Comparison of ENCODE assay signal across 25 cellular contexts in genomic region chr3:136928240-136928639, GRCh38. TPM values are rescaled to one million over a fixed set of nuclear protein-coding genes. Genes with fewer than 3 reads are reported as not detected.
DNase-seq lines count a peak whose midpoint lies in the region; ATAC-seq lines count a peak whose summit lies in the region.
"Had no signal": no experiment of that assay in that cellular context is flagged by ENCODE, and none has a peak within 500 bp of the region (broad histone marks: within the 10 kb centered on the region; RNA-seq: fewer than 3 reads in every experiment).

No MANE protein-coding gene starts in this region.

- no peaks in the 10 kb centered on the region for H3K27me3 Mint-ChIP-seq in activated naive CD8-positive, alpha-beta T cell treated with anti-CD3 and anti-CD28 coated beads, Interleukin-2, amount 50 U/mL, for 24 hours
- no peaks in the 10 kb centered on the region for H3K27me3 Mint-ChIP-seq in activated naive CD8-positive, alpha-beta T cell treated with anti-CD3 and anti-CD28 coated beads for 36 hours
- no peaks in the 10 kb centered on the region for H3K27me3 Mint-ChIP-seq in stimulated activated naive CD8-positive, alpha-beta T cell treated with anti-CD3 and anti-CD28 coated beads, Interleukin-15, amount 100 ng/mL, for 72 hours
- H3K27me3 Mint-ChIP-seq: activated naive CD8-positive, alpha-beta T cell had no signal

- no peak overlapping the region for H3K4me3 Mint-ChIP-seq in activated naive CD8-positive, alpha-beta T cell treated with anti-CD3 and anti-CD28 coated beads, Interleukin-2, amount 50 U/mL, for 24 hours
- no peak overlapping the region for H3K4me3 Mint-ChIP-seq in activated naive CD8-positive, alpha-beta T cell treated with anti-CD3 and anti-CD28 coated beads for 36 hours
- no peak overlapping the region for H3K4me3 Mint-ChIP-seq in stimulated activated naive CD8-positive, alpha-beta T cell treated with anti-CD3 and anti-CD28 coated beads, Interleukin-15, amount 100 ng/mL, for 72 hours
- H3K4me3 Mint-ChIP-seq: activated naive CD8-positive, alpha-beta T cell had no signal

- ATAC-seq in activated naive CD8-positive, alpha-beta T cell treated with anti-CD3 and anti-CD28 coated beads, Interleukin-2, amount 50 U/mL, for 24 hours, result peak; percentile 99
- ATAC-seq in HG03378 (IDR thresholded peaks at IDR 0.05; ENCODE audit: unreplicated experiment) (peak; percentile 52), GM18907 (IDR thresholded peaks at IDR 0.05; ENCODE audit: unreplicated experiment) (no peak)
- peak; percentile 94 for ATAC-seq in stimulated activated naive CD8-positive, alpha-beta T cell treated with anti-CD3 and anti-CD28 coated beads, Interleukin-15, amount 100 ng/mL, for 72 hours

- H3K36me3 Mint-ChIP-seq in activated naive CD8-positive, alpha-beta T cell treated with anti-CD3 and anti-CD28 coated beads, Interleukin-2, amount 50 U/mL, for 24 hours (ENCODE audit: low read depth), result peaks cover 20% of the 10 kb centered on the region
- H3K36me3 Mint-ChIP-seq in activated naive CD8-positive, alpha-beta T cell treated with anti-CD3 and anti-CD28 coated beads for 36 hours, result peaks cover 27% of the 10 kb centered on the region

- DNase-seq in activated naive CD8-positive, alpha-beta T cell treated with anti-CD3 and anti-CD28 coated beads, Interleukin-2, amount 50 U/mL, for 24 hours, result no peak
- DNase-seq in activated naive CD8-positive, alpha-beta T cell treated with anti-CD3 and anti-CD28 coated beads for 36 hours, result no peak
- DNase-seq in epithelial cell of prostate (ENCODE audit: low read depth, low spot score) (no peak), NOMO-1 treated with DMSO at 0.1 percent for 48 hours (lab: John Stamatoyannopoulos, UW; ENCODE audit: unreplicated experiment) (no peak)
- DNase-seq in stimulated activated naive CD8-positive, alpha-beta T cell treated with anti-CD3 and anti-CD28 coated beads, Interleukin-15, amount 100 ng/mL, for 72 hours, result peak in 1 of 2 donors; percentile 19
- DNase-seq: activated CD4-positive, alpha-beta T cell treated with anti-CD3 and anti-CD28 coated beads, Interleukin-2, amount 50 U/mL, for 1 hour; aorta; colonic mucosa; effector CD4-positive, alpha-beta T cell; EL; left ventricle myocardium superior; mesendoderm; MV-4-11; NCI-H1436 treated with DMSO at 0.1 percent for 48 hours; NCI-H226; NCI-H526 treated with DMSO at 0.1 percent for 48 hours; Peyer's patch; SIG-M5; stimulated activated CD4-positive, alpha-beta T cell treated with anti-CD3 and anti-CD28 coated beads, Interleukin-2, amount 100 ng/mL, for 24 hours; T-helper 9 cell had no signal

- peaks cover 59% of the 10 kb centered on the region for H3K4me1 Mint-ChIP-seq in activated naive CD8-positive, alpha-beta T cell treated with anti-CD3 and anti-CD28 coated beads, Interleukin-2, amount 50 U/mL, for 24 hours
- H3K4me1 Mint-ChIP-seq in activated naive CD8-positive, alpha-beta T cell treated with anti-CD3 and anti-CD28 coated beads for 36 hours, result peaks cover 48% of the 10 kb centered on the region
- H3K4me1 Mint-ChIP-seq in stimulated activated naive CD8-positive, alpha-beta T cell treated with anti-CD3 and anti-CD28 coated beads, Interleukin-15, amount 100 ng/mL, for 72 hours, result peaks cover 54% of the 10 kb centered on the region

- H3K9me3 Mint-ChIP-seq in activated naive CD8-positive, alpha-beta T cell treated with anti-CD3 and anti-CD28 coated beads, Interleukin-2, amount 50 U/mL, for 24 hours, result no peaks in the 10 kb centered on the region
- no peaks in the 10 kb centered on the region for H3K9me3 Mint-ChIP-seq in activated naive CD8-positive, alpha-beta T cell treated with anti-CD3 and anti-CD28 coated beads for 36 hours
- no peaks in the 10 kb centered on the region for H3K9me3 Mint-ChIP-seq in stimulated activated naive CD8-positive, alpha-beta T cell treated with anti-CD3 and anti-CD28 coated beads, Interleukin-15, amount 100 ng/mL, for 72 hours

- peak overlapping the region; percentile 19 for H3K27ac Mint-ChIP-seq in activated naive CD8-positive, alpha-beta T cell treated with anti-CD3 and anti-CD28 coated beads, Interleukin-2, amount 50 U/mL, for 24 hours
- H3K27ac Mint-ChIP-seq in activated naive CD8-positive, alpha-beta T cell treated with anti-CD3 and anti-CD28 coated beads for 36 hours, result no peak overlapping the region
- peak overlapping the region in 1 of 2 donors; percentile 90 for H3K27ac Mint-ChIP-seq in stimulated activated naive CD8-positive, alpha-beta T cell treated with anti-CD3 and anti-CD28 coated beads, Interleukin-15, amount 100 ng/mL, for 72 hours
- H3K27ac Mint-ChIP-seq: activated naive CD8-positive, alpha-beta T cell had no signal

- H3K27ac ChIP-seq in epithelial cell of prostate, result peak overlapping the region; percentile 77
- H3K27ac ChIP-seq: colonic mucosa, parathyroid adenoma, Peyer's patch, VCaP had no signal

RNA-seq across cellular contexts. Expression of gene IL20RB, which starts 29.5 kb away (rescaled TPM):
- total RNA-seq in activated naive CD8-positive, alpha-beta T cell treated with anti-CD3 and anti-CD28 coated beads for 36 hours, result 1 to 10 TPM; 1.1 to 2.0 TPM
